8 cellular contexts compared by ENCODE assay signal in the genomic region with DNA sequence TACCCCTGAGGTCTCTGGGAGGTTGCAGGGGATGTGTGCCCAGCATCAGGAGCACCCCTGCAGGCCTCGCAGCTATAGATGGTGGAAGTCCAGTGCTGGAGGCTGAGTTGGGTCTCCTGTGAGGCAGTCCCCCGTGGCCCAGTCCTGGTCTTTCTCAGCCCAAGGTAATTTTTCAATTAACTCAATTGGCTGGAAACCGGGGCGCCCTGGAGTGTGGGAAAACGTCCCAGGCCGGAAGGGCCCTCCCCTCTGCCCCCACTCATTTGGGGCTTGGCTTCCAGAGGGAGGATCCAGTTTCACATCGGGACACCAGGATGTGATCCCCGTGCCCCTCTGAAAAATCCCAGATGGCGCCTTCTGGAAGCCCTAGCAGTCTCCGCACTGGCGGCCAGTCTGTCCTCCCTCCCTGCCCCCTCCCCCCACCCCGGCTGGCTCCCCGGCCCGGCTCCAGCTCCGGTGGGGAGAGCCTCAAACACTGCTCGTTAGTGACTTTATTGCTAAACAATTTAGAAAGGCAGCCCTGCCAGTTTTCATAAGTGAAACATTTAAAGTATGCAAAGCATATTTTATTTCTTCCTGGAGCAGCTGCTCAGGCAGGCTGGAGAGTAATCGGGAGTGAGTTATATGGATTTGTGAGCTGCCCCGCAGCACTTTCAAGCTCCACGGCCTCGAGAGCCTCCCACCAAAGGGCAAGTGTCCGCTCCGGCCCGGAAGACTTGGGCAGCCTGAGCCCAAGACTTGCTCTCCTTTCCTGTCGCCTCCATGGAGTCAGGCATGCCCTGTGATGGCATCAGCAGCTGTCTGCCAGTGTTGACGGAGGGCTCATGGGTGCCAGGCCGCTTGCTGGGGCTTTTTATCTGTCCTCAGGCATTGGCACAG.
DNase-seq lines count a peak whose midpoint lies in the region; ATAC-seq and TF ChIP-seq lines count a peak whose summit lies in the region.

No MANE protein-coding gene starts in this region.

- no peaks in the 10 kb centered on the region for H3K27me3 ChIP-seq in parathyroid adenoma (ENCODE audit: control insufficient read depth, insufficient read depth, low read length)

- H3K36me3 Mint-ChIP-seq in T-cell, result no peaks in the 10 kb centered on the region
- no peaks in the 10 kb centered on the region for H3K36me3 Mint-ChIP-seq in activated naive CD4-positive, alpha-beta T cell treated with anti-CD3 and anti-CD28 coated beads, Interleukin-2, amount 10 ng/mL, durations not matched to agents 7 days and 5 days

- H3K27me3 Mint-ChIP-seq in T-cell, result peaks cover 0 to 9% of the 10 kb centered on the region in 2 donors
- peaks cover 8% of the 10 kb centered on the region for H3K27me3 Mint-ChIP-seq in activated naive CD4-positive, alpha-beta T cell treated with anti-CD3 and anti-CD28 coated beads, Interleukin-2, amount 10 ng/mL, durations not matched to agents 7 days and 5 days

- CTCF ChIA-PET in T-cell (lab: Charles Lee), result no interaction called here
- CTCF ChIA-PET in activated naive CD4-positive, alpha-beta T cell treated with anti-CD3 and anti-CD28 coated beads, Interleukin-2, amount 10 ng/mL, durations not matched to agents 7 days and 5 days (lab: Charles Lee), result no interaction called here

- no peaks in the 10 kb centered on the region for H3K4me1 Mint-ChIP-seq in T-cell
- H3K4me1 Mint-ChIP-seq in activated naive CD4-positive, alpha-beta T cell treated with anti-CD3 and anti-CD28 coated beads, Interleukin-2, amount 10 ng/mL, durations not matched to agents 7 days and 5 days, result no peaks in the 10 kb centered on the region

- no peaks in the 10 kb centered on the region for H3K36me3 ChIP-seq in parathyroid adenoma (ENCODE audit: control insufficient read depth, insufficient read depth, low read length)

- H3K9ac ChIP-seq in parathyroid adenoma, result no peak overlapping the region

- H3K9me3 Mint-ChIP-seq in T-cell, result no peaks in the 10 kb centered on the region
- no peaks in the 10 kb centered on the region for H3K9me3 Mint-ChIP-seq in activated naive CD4-positive, alpha-beta T cell treated with anti-CD3 and anti-CD28 coated beads, Interleukin-2, amount 10 ng/mL, durations not matched to agents 7 days and 5 days

- DNase-seq in AG20443 (ENCODE audit: low spot score) (peak; percentile 87), glomerular visceral epithelial cell (ENCODE audit: extremely low spot score) (peak; percentile 59), T-cell (no peak), T-helper 2 cell (no peak)
- DNase-seq in activated naive CD4-positive, alpha-beta T cell treated with anti-CD3 and anti-CD28 coated beads, Interleukin-2, amount 10 ng/mL, durations not matched to agents 7 days and 5 days, result no peak

- H3K4me2 ChIP-seq in parathyroid adenoma (ENCODE audit: low read length), result peak overlapping the region; percentile 67

- peak overlapping the region; percentile 67 for H3K4me3 ChIP-seq in WI38 (ENCODE audit: low read depth, low read length)
- H3K4me3 ChIP-seq in parathyroid adenoma (ENCODE audit: low read depth, low read length), result no peak overlapping the region

- H3K4me1 ChIP-seq in parathyroid adenoma, result peaks cover 54% of the 10 kb centered on the region

- peaks cover 2% of the 10 kb centered on the region for H3K79me2 ChIP-seq in parathyroid adenoma

- H2AFZ ChIP-seq in parathyroid adenoma, result peak overlapping the region; percentile 17

- TF ChIP-seq CTCF in WI38 (IDR thresholded peaks at IDR 0.05; ENCODE audit: low read depth, low read length), result no peak
- TF ChIP-seq CTCF in parathyroid adenoma (IDR thresholded peaks at IDR 0.05), result no peak

- ATAC-seq in T-cell (replicated peaks in 1 of 4) (no peak), HG03457 (IDR thresholded peaks at IDR 0.05; ENCODE audit: unreplicated experiment) (no peak)

- POLR2A ChIA-PET in T-cell (lab: Charles Lee), result no interaction called here

- H3K9me3 ChIP-seq in parathyroid adenoma (ENCODE audit: control insufficient read depth, low read length), result no peaks in the 10 kb centered on the region

- peak overlapping the region; percentile 98 for H3K27ac ChIP-seq in parathyroid adenoma

- H3K4me3 Mint-ChIP-seq in T-cell, result no peak overlapping the region
- H3K4me3 Mint-ChIP-seq in activated naive CD4-positive, alpha-beta T cell treated with anti-CD3 and anti-CD28 coated beads, Interleukin-2, amount 10 ng/mL, durations not matched to agents 7 days and 5 days, result no peak overlapping the region

- no peak overlapping the region for H3K27ac Mint-ChIP-seq in T-cell
- no peak overlapping the region for H3K27ac Mint-ChIP-seq in activated naive CD4-positive, alpha-beta T cell treated with anti-CD3 and anti-CD28 coated beads, Interleukin-2, amount 10 ng/mL, durations not matched to agents 7 days and 5 days

Comparison
In these comparisons a context has a peak if more than half of its experiments do, and no peak if none do; other contexts are left out.
1. DNase-seq: peak in AG20443 (single experiment) and glomerular visceral epithelial cell (single experiment); none in T-cell (0 of 34), activated naive CD4-positive, alpha-beta T cell treated with anti-CD3 and anti-CD28 coated beads, Interleukin-2, amount 10 ng/mL, durations not matched to agents 7 days and 5 days (single experiment) and T-helper 2 cell (0 of 5).